In the genomic region with DNA sequence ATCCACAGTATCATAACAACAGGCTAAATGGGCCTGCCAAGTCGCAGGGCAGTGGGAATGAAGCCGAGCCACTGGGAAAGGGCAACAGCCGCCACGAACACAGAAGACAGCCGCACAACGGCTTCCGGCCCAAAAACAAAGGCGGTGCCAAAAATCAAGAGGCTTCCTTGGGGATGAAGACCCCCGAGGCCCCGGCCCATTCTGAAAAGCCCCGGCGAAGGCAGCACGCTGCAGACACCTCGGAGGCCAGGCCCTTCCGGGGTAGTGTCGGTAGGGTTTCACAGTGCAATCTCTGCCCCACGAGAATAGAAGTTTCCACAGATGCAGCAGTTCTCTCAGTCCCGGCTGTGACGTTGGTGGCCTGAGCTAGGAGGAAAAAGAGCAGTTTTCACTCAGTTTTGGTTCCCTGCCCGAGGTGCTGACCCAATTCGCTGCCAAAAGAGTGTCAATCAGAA, we compare ENCODE assay signal across 1 cellular context.
TF ChIP-seq lines count a peak whose summit lies in the region.

No MANE protein-coding gene starts in this region.

TF ChIP-seq in GM23338, 12 proteins besides CTCF, POLR2A, EP300 and RAD21 (continued from another document):
- no peak for TF ChIP-seq NANOG (IDR thresholded peaks at IDR 0.05; ENCODE audit: borderline replicate concordance)
- no peak for TF ChIP-seq REST (IDR thresholded peaks at IDR 0.05; ENCODE audit: unreplicated experiment)
- TF ChIP-seq ZNF114 (CRISPR knock-in tag; IDR thresholded peaks at IDR 0.05): no peak
- TF ChIP-seq STAT1 (IDR thresholded peaks at IDR 0.05; ENCODE audit: unreplicated experiment): no peak
- TF ChIP-seq EZH2 (IDR thresholded peaks at IDR 0.05; ENCODE audit: low read depth, unreplicated experiment): no peak
